Comparison of ENCODE assay signal across 14 cellular contexts in the genomic region with DNA sequence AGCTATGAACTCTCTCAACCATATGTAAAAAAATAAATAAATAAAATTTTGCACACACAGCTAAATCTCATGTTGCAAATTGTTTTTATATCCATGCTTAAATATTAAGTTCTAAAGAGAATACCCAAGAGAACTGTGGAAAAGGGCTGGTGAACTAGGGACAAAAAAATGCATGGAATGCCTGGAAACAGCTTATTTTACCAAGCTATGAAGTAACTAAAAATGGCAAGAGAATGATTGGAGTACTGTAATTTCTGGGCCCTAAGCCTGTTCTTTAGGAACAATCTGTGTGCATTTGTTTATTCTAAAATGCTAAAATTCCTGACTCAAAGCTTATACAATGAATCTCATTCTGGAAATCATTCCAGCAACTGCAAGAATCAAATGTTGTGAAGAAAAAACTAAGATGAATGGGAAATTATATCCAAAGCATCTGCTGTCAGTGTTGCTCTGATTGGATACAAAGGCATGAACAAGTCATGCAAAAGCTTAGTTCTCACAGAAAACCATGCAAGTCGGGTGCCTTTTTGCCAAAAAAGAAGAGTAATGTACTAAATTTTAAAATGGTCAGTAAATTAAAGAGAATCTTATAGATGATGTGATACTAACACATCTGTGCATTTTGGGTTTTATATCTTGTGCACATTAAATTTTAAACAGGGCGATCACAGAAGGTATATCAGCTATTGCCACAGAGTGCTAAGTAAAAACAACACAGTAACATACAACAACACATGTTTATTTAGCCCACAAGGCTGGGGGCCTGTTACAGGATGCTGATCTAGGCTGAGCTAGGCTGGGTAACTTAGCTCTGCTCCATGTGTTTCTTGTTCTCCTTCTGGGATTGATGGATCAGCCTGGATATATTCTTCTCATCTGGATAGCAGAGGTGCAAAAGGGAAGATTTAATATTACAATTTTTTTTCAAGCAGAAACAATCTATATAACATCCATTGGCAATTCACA.
DNase-seq lines count a peak whose midpoint lies in the region; FAIRE-seq and TF ChIP-seq lines count a peak whose summit lies in the region.
"Had no signal": no experiment of that assay in that cellular context is flagged by ENCODE, and none has a peak within 500 bp of the region (broad histone marks: within the 10 kb centered on the region; RNA-seq: fewer than 3 reads in every experiment).

No MANE protein-coding gene starts in this region.

- no peaks in the 10 kb centered on the region for H3K27me3 ChIP-seq in astrocyte (ENCODE audit: insufficient read depth, low read length)
- no peaks in the 10 kb centered on the region for H3K27me3 ChIP-seq in Peyer's patch
- no peaks in the 10 kb centered on the region for H3K27me3 ChIP-seq in MM.1S (replicated peaks; ENCODE audit: insufficient read depth, low read length)

- H3K4me2 ChIP-seq in astrocyte (ENCODE audit: low read length): peak overlapping the region; percentile 33
- H3K4me2 ChIP-seq in MM.1S (ENCODE audit: low read depth, low read length): no peak overlapping the region

- H3K9ac ChIP-seq in astrocyte (ENCODE audit: low read length): peak overlapping the region; percentile 21
- no peak overlapping the region for H3K9ac ChIP-seq in MM.1S (ENCODE audit: low read length)

- DNase-seq in NCI-H2171 treated with DMSO at 0.1 percent for 48 hours (lab: John Stamatoyannopoulos, UW) (peak; percentile 13), NCI-H2171 (lab: John Stamatoyannopoulos, UW) (no peak), astrocyte (ENCODE audit: low read depth) (peak; percentile 90), inferior parietal cortex (ENCODE audit: extremely low spot score) (peak; percentile 45), urothelium cell line (ENCODE audit: low spot score) (peak; percentile 39), immature natural killer cell (no peak), Peyer's patch (no peak), MM.1S (no peak)
- DNase-seq: activated naive CD8-positive, alpha-beta T cell treated with anti-CD3 and anti-CD28 coated beads, Interleukin-2, amount 50 U/mL, for 24 hours; NCI-H1930 had no signal

- TF ChIP-seq CTCF in astrocyte (IDR thresholded peaks at IDR 0.05; ENCODE audit: insufficient read depth, low read depth, low read length) (no peak), Peyer's patch (IDR thresholded peaks at IDR 0.05) (no peak), MM.1S (IDR thresholded peaks at IDR 0.05; ENCODE audit: low read length) (no peak)

- peaks cover 7% of the 10 kb centered on the region for H3K4me1 ChIP-seq in astrocyte (ENCODE audit: insufficient read depth, low read length)
- H3K4me1 ChIP-seq in Peyer's patch: no peaks in the 10 kb centered on the region
- no peaks in the 10 kb centered on the region for H3K4me1 ChIP-seq in MM.1S (ENCODE audit: low read length)

- H3K4me1 Mint-ChIP-seq in astrocyte (ENCODE audit: low read depth, unreplicated experiment) (peaks cover 12% of the 10 kb centered on the region), immature natural killer cell (no peaks in the 10 kb centered on the region)
- H3K4me1 Mint-ChIP-seq: activated naive CD8-positive, alpha-beta T cell treated with anti-CD3 and anti-CD28 coated beads, Interleukin-2, amount 50 U/mL, for 24 hours had no signal

- H3K36me3 Mint-ChIP-seq in astrocyte (ENCODE audit: low read depth, unreplicated experiment) (no peaks in the 10 kb centered on the region), immature natural killer cell (no peaks in the 10 kb centered on the region)

- H3K4me3 Mint-ChIP-seq in astrocyte (ENCODE audit: unreplicated experiment): no peak overlapping the region
- H3K4me3 Mint-ChIP-seq in immature natural killer cell: no peak overlapping the region
- H3K4me3 Mint-ChIP-seq: activated naive CD8-positive, alpha-beta T cell treated with anti-CD3 and anti-CD28 coated beads, Interleukin-2, amount 50 U/mL, for 24 hours; T-helper 2 cell treated with Interferon-gamma antibody and Interleukin-4, amounts not matched to agents 5 μg/mL and 100 μg/mL, for 36 hours had no signal

- no peaks in the 10 kb centered on the region for H3F3A ChIP-seq in MM.1S (ENCODE audit: insufficient read depth, low read length)

- H3K4me3 ChIP-seq in astrocyte (ENCODE audit: insufficient read depth, low read depth, low read length): no peak overlapping the region
- no peak overlapping the region for H3K4me3 ChIP-seq in Peyer's patch
- no peak overlapping the region for H3K4me3 ChIP-seq in MM.1S (ENCODE audit: low read length)
- H3K4me3 ChIP-seq: lung had no signal

- no peaks in the 10 kb centered on the region for H3K79me2 ChIP-seq in astrocyte (ENCODE audit: insufficient read depth, low read length)
- H3K79me2 ChIP-seq in MM.1S (ENCODE audit: low read length): no peaks in the 10 kb centered on the region

- no peaks in the 10 kb centered on the region for H3K9me3 ChIP-seq in astrocyte (ENCODE audit: insufficient read depth, low read depth, low read length)
- no peaks in the 10 kb centered on the region for H3K9me3 ChIP-seq in Peyer's patch
- H3K9me3 ChIP-seq in MM.1S (replicated peaks; ENCODE audit: insufficient read depth, low read length): no peaks in the 10 kb centered on the region

- no peak for TF ChIP-seq POLR2A in Peyer's patch (IDR thresholded peaks at IDR 0.05)

- H4K20me1 ChIP-seq in astrocyte (ENCODE audit: insufficient read depth, low read length): no peaks in the 10 kb centered on the region
- no peaks in the 10 kb centered on the region for H4K20me1 ChIP-seq in MM.1S (ENCODE audit: insufficient read depth, low read length)

- no peaks in the 10 kb centered on the region for H3K9me2 ChIP-seq in MM.1S (replicated peaks; ENCODE audit: insufficient read depth, low read length)

- H3K27ac Mint-ChIP-seq in astrocyte (ENCODE audit: unreplicated experiment) (peak overlapping the region; percentile 77), immature natural killer cell (no peak overlapping the region)
- H3K27ac Mint-ChIP-seq: activated naive CD8-positive, alpha-beta T cell treated with anti-CD3 and anti-CD28 coated beads, Interleukin-2, amount 50 U/mL, for 24 hours; T-helper 2 cell treated with Interferon-gamma antibody and Interleukin-4, amounts not matched to agents 5 μg/mL and 100 μg/mL, for 36 hours had no signal

- no peaks in the 10 kb centered on the region for H3K27me3 Mint-ChIP-seq in astrocyte (ENCODE audit: low read depth, unreplicated experiment)
- no peaks in the 10 kb centered on the region for H3K27me3 Mint-ChIP-seq in immature natural killer cell (ENCODE audit: low read depth in 3 of 3)
- H3K27me3 Mint-ChIP-seq: activated naive CD8-positive, alpha-beta T cell treated with anti-CD3 and anti-CD28 coated beads, Interleukin-2, amount 50 U/mL, for 24 hours had no signal

- H3K36me3 ChIP-seq in astrocyte (ENCODE audit: insufficient read depth, low read length) (no peaks in the 10 kb centered on the region), Peyer's patch (no peaks in the 10 kb centered on the region), MM.1S (replicated peaks; ENCODE audit: insufficient read depth, low read length) (no peaks in the 10 kb centered on the region)

- no peak overlapping the region for H2AFZ ChIP-seq in astrocyte (ENCODE audit: low read depth, low read length)
- no peak overlapping the region for H2AFZ ChIP-seq in MM.1S (ENCODE audit: low read length)

- H3K27ac ChIP-seq in astrocyte (ENCODE audit: low read depth, low read length) (peak overlapping the region; percentile 69), Peyer's patch (no peak overlapping the region), MM.1S (ENCODE audit: low read length) (no peak overlapping the region)
- H3K27ac ChIP-seq: 22Rv1, epithelial cell of prostate had no signal

- H3K9me3 Mint-ChIP-seq in astrocyte (ENCODE audit: unreplicated experiment): no peaks in the 10 kb centered on the region
- H3K9me3 Mint-ChIP-seq in immature natural killer cell: peaks cover 4 to 41% (median 22%) of the 10 kb centered on the region in 6 donors
- H3K9me3 Mint-ChIP-seq: activated naive CD8-positive, alpha-beta T cell treated with anti-CD3 and anti-CD28 coated beads, Interleukin-2, amount 50 U/mL, for 24 hours; T-helper 2 cell treated with Interferon-gamma antibody and Interleukin-4, amounts not matched to agents 5 μg/mL and 100 μg/mL, for 36 hours had no signal

- FAIRE-seq in astrocyte (lab: Jason Lieb, UNC): peak; percentile 82
- FAIRE-seq in urothelium cell line (lab: Jason Lieb, UNC): peak; percentile 61

Comparison
In these comparisons a context has a peak if more than half of its experiments do, and no peak if none do; other contexts are left out.
1. DNase-seq: peak in NCI-H2171 treated with DMSO at 0.1 percent for 48 hours (single experiment), astrocyte (single experiment), inferior parietal cortex (single experiment) and urothelium cell line (single experiment); none in NCI-H2171 (single experiment), immature natural killer cell (0 of 3), Peyer's patch (0 of 3) and MM.1S (single experiment).